Comparison of ENCODE assay signal across 20 cellular contexts in the genomic region with DNA sequence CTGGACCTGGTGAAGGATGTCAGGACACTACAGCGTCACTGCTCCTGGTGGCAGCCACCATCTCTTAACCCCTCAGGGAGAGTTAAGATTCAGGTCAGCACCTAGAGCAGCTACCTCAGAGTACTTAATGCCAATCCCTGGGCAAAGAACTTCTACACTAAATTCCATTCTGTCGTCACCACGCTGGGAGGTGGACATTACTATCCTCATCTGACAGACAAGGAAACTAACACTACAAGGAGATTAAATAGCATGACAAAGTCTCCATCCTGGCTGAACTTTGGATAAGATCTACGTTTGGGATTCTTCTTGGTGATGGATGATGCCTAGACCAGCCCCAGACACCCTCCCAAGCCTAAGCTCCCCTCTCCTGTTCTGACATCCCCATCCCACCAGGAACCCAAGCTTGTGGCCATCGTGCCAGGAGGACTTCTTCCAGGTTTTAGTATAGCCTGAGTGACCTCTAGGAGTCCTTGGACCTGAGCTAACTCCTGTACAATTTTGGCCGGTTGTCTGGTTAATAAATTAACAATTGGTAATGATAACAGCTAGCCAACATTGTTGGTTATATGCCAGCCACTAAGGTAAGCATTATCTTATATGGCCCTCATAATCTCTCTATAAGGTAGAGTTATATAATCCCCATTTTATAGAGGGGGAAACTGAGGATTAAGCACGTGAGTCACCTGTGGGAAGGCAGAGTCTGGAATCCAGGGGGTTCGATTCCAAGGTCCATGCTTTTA. TPM values are rescaled to one million over a fixed set of nuclear protein-coding genes. Genes with fewer than 3 reads are reported as not detected.
A peak's percentile ranks its signal among the peaks of the same experiment; 100 is the strongest.
DNase-seq lines count a peak whose midpoint lies in the region; ATAC-seq and TF ChIP-seq lines count a peak whose summit lies in the region.
"Had no signal": no experiment of that assay in that cellular context is flagged by ENCODE, and none has a peak within 500 bp of the region (broad histone marks: within the 10 kb centered on the region; RNA-seq: fewer than 3 reads in every experiment).

No MANE protein-coding gene starts in this region.

- no peak for TF ChIP-seq CTCF in omental fat pad (IDR thresholded peaks at IDR 0.05)
- TF ChIP-seq CTCF in stomach (IDR thresholded peaks at IDR 0.05), result no peak
- TF ChIP-seq CTCF in esophagus squamous epithelium (IDR thresholded peaks at IDR 0.05), result no peak

- ATAC-seq in left lobe of liver (peak; percentile 69), omental fat pad (ENCODE audit: low FRiP score) (peak; percentile 25)
- ATAC-seq: GM12878 had no signal

- intact Hi-C loops in stomach (cut with DNase I; ENCODE audit: low total_unique reads), result no loop called here
- intact Hi-C loops in esophagus squamous epithelium (cut with DNase I), result no loop called here

- H3K9me3 ChIP-seq in SJCRH30 (replicated peaks) (no peaks in the 10 kb centered on the region), stomach (no peaks in the 10 kb centered on the region), esophagus squamous epithelium (no peaks in the 10 kb centered on the region)
- H3K9me3 ChIP-seq: HAP-1 had no signal

- H3K27ac Mint-ChIP-seq in activated naive CD8-positive, alpha-beta T cell treated with anti-CD3 and anti-CD28 coated beads for 36 hours, result no peak overlapping the region
- H3K27ac Mint-ChIP-seq: B cell; CD4-positive, CD25-positive, alpha-beta regulatory T cell; CD8-positive, alpha-beta memory T cell had no signal

- H3K4me1 ChIP-seq in SJCRH30 (peaks cover 29% of the 10 kb centered on the region), stomach (peaks cover 13 to 28% (median 14%) of the 10 kb centered on the region in 4 donors), esophagus squamous epithelium (no peaks in the 10 kb centered on the region)
- H3K4me1 ChIP-seq: HAP-1 had no signal

- no peak for TF ChIP-seq EP300 in stomach (IDR thresholded peaks at IDR 0.05)

- H3K4me1 Mint-ChIP-seq in activated naive CD8-positive, alpha-beta T cell treated with anti-CD3 and anti-CD28 coated beads for 36 hours, result peaks cover under 1% of the 10 kb centered on the region
- H3K4me1 Mint-ChIP-seq: CD4-positive, CD25-positive, alpha-beta regulatory T cell; CD8-positive, alpha-beta memory T cell had no signal

- DNase-seq in SJCRH30, result no peak
- DNase-seq in left lobe of liver (ENCODE audit: low spot score), result no peak
- DNase-seq in omental fat pad (ENCODE audit: low spot score), result no peak
- peak; percentile 33 for DNase-seq in stomach
- no peak for DNase-seq in A172 (ENCODE audit: low spot score)
- no peak for DNase-seq in activated naive CD8-positive, alpha-beta T cell treated with anti-CD3 and anti-CD28 coated beads for 36 hours
- DNase-seq in esophagus squamous epithelium (lab: John Stamatoyannopoulos, UW), result no peak
- DNase-seq: 8988T; C1 segment of cervical spinal cord; CD4-positive, CD25-positive, alpha-beta regulatory T cell; CD8-positive, alpha-beta memory T cell; COR-L47; DMS 273 treated with DMSO at 0.1 percent for 48 hours; DMS53; DND-41; EL; GM23248 had no signal

- no peaks in the 10 kb centered on the region for H3K36me3 Mint-ChIP-seq in activated naive CD8-positive, alpha-beta T cell treated with anti-CD3 and anti-CD28 coated beads for 36 hours
- H3K36me3 Mint-ChIP-seq: CD4-positive, CD25-positive, alpha-beta regulatory T cell; CD8-positive, alpha-beta memory T cell had no signal

- 37 to 70% (median 51%) methylated on average over 8 of the region's 8 CpGs for WGBS in stomach, 5 donors
- WGBS in esophagus squamous epithelium, 2 donors, result 80 to 84% methylated on average over 6 to 8 of the region's 8 CpGs

- H3K27me3 Mint-ChIP-seq in activated naive CD8-positive, alpha-beta T cell treated with anti-CD3 and anti-CD28 coated beads for 36 hours, result no peaks in the 10 kb centered on the region
- H3K27me3 Mint-ChIP-seq: B cell; CD8-positive, alpha-beta memory T cell had no signal

- TF ChIP-seq POLR2A in stomach (IDR thresholded peaks at IDR 0.05), result no peak
- no peak for TF ChIP-seq POLR2A in esophagus squamous epithelium (IDR thresholded peaks at IDR 0.05)

- no peaks in the 10 kb centered on the region for H3K9me3 Mint-ChIP-seq in activated naive CD8-positive, alpha-beta T cell treated with anti-CD3 and anti-CD28 coated beads for 36 hours
- H3K9me3 Mint-ChIP-seq: CD4-positive, CD25-positive, alpha-beta regulatory T cell; CD8-positive, alpha-beta memory T cell had no signal

- H3K4me3 ChIP-seq in SJCRH30 (no peak overlapping the region), stomach (no peak overlapping the region), esophagus squamous epithelium (no peak overlapping the region)
- H3K4me3 ChIP-seq: GM12878, GM23248, HAP-1 had no signal

- H3K36me3 ChIP-seq in SJCRH30 (no peaks in the 10 kb centered on the region), stomach (no peaks in the 10 kb centered on the region), esophagus squamous epithelium (no peaks in the 10 kb centered on the region)
- H3K36me3 ChIP-seq: HAP-1 had no signal

- no peak overlapping the region for H3K4me3 Mint-ChIP-seq in activated naive CD8-positive, alpha-beta T cell treated with anti-CD3 and anti-CD28 coated beads for 36 hours
- H3K4me3 Mint-ChIP-seq: B cell; CD4-positive, CD25-positive, alpha-beta regulatory T cell; CD8-positive, alpha-beta memory T cell had no signal

- H3K27me3 ChIP-seq in SJCRH30, result no peaks in the 10 kb centered on the region
- no peaks in the 10 kb centered on the region for H3K27me3 ChIP-seq in stomach
- no peaks in the 10 kb centered on the region for H3K27me3 ChIP-seq in esophagus squamous epithelium

- H3K27ac ChIP-seq in SJCRH30, result peak overlapping the region; percentile 40
- no peak overlapping the region for H3K27ac ChIP-seq in stomach
- no peak overlapping the region for H3K27ac ChIP-seq in esophagus squamous epithelium
- H3K27ac ChIP-seq: GM23248 had no signal

RNA-seq across cellular contexts. Expression of a gene that starts 54.8 kb away (rescaled TPM):
- total RNA-seq in SJCRH30 (2014; rRNA removed; shearing (Covaris generic)), result 78.3 and 82.3 TPM in 2 replicates
- total RNA-seq in left lobe of liver (15.2 TPM), omental fat pad (10 to 100 TPM; 31.3 to 53.1 (median 41.2) TPM), stomach (10 to 100 TPM in 4 of 5 donors, 1 to 10 TPM in 1; 2.9 to 77.8 (median 31.2) TPM), esophagus squamous epithelium (10 to 100 TPM; 16.5 to 38.0 (median 22.0) TPM)
- polyA plus RNA-seq in stomach, result 10 to 100 TPM; 16.9 to 18.2 (median 17.7) TPM
- total RNA-seq in A172 (2014; rRNA removed; shearing (Covaris generic)), result 178 and 190 TPM in 2 replicates
- 10 to 100 TPM; 33.4 to 33.8 TPM for total RNA-seq in activated naive CD8-positive, alpha-beta T cell treated with anti-CD3 and anti-CD28 coated beads for 36 hours
